ENCODE assay signal across 13 cellular contexts in genomic region chr2:63054812-63055509, GRCh38. TPM values are rescaled to one million over a fixed set of nuclear protein-coding genes. Genes with fewer than 3 reads are reported as not detected.
DNase-seq lines count a peak whose midpoint lies in the region; ATAC-seq and TF ChIP-seq lines count a peak whose summit lies in the region.
"Had no signal": no experiment of that assay in that cellular context is flagged by ENCODE, and none has a peak within 500 bp of the region (broad histone marks: within the 10 kb centered on the region; RNA-seq: fewer than 3 reads in every experiment).

No MANE protein-coding gene starts in this region.

- peaks cover 81% of the 10 kb centered on the region for H4K20me1 ChIP-seq in neural progenitor cell (ENCODE audit: low read depth)

- H3K36me3 Mint-ChIP-seq in CD4-positive, CD25-positive, alpha-beta regulatory T cell: no peaks in the 10 kb centered on the region
- H3K36me3 Mint-ChIP-seq in neural progenitor cell: peaks cover 64% of the 10 kb centered on the region

- ATAC-seq in CD4-positive, CD25-positive, alpha-beta regulatory T cell (ENCODE audit: low read depth in 2 of 2): no peak
- ATAC-seq in GM19351 (IDR thresholded peaks at IDR 0.05; ENCODE audit: unreplicated experiment): no peak
- ATAC-seq in HG02870 (IDR thresholded peaks at IDR 0.05; ENCODE audit: unreplicated experiment): no peak

- H3K27me3 ChIP-seq in CD4-positive, CD25-positive, alpha-beta regulatory T cell (ENCODE audit: control insufficient read depth, insufficient read depth, low read length): peaks cover 20% of the 10 kb centered on the region
- H3K27me3 ChIP-seq in HUES6 (ENCODE audit: control insufficient read depth, insufficient read depth, low read length) (peaks cover 98% of the 10 kb centered on the region), neural progenitor cell (peaks cover 82% of the 10 kb centered on the region)

- peaks cover 59% of the 10 kb centered on the region for H3F3A ChIP-seq in neural progenitor cell (ENCODE audit: low read depth)

- H3K4me3 ChIP-seq in CD4-positive, CD25-positive, alpha-beta regulatory T cell (ENCODE audit: low read depth, low read length): no peak overlapping the region
- H3K4me3 ChIP-seq in HUES6 (ENCODE audit: low read depth, low read length) (peak overlapping the region; percentile 57), neural progenitor cell (peak overlapping the region; percentile 93)

- H3K79me2 ChIP-seq in neural progenitor cell (ENCODE audit: low read depth): peaks cover 78% of the 10 kb centered on the region

- H3K4me2 ChIP-seq in neural progenitor cell: peak overlapping the region; percentile 94

- peaks cover 75% of the 10 kb centered on the region for H3K4me1 ChIP-seq in CD4-positive, CD25-positive, alpha-beta regulatory T cell (ENCODE audit: control insufficient read depth, insufficient read depth, low read length, poor library complexity, severe bottlenecking)
- H3K4me1 ChIP-seq in HUES6 (ENCODE audit: control insufficient read depth, insufficient read depth, low read length) (peaks cover 56% of the 10 kb centered on the region), neural progenitor cell (peaks cover 64% of the 10 kb centered on the region)

- no peak overlapping the region for H3K27ac ChIP-seq in CD4-positive, CD25-positive, alpha-beta regulatory T cell (ENCODE audit: insufficient read depth, low read length, poor library complexity, severe bottlenecking)
- no peak overlapping the region for H3K27ac ChIP-seq in HUES6 (ENCODE audit: low read depth, low read length)
- no peak overlapping the region for H3K27ac ChIP-seq in neural progenitor cell

- peak overlapping the region in 1 of 3 donors; percentile 20 for H3K27ac Mint-ChIP-seq in CD4-positive, CD25-positive, alpha-beta regulatory T cell
- peak overlapping the region; percentile 85 for H3K27ac Mint-ChIP-seq in neural progenitor cell

- H3K9ac ChIP-seq in HUES6 (ENCODE audit: low read length): no peak overlapping the region
- no peak overlapping the region for H3K9ac ChIP-seq in neural progenitor cell

- H3K27me3 Mint-ChIP-seq in CD4-positive, CD25-positive, alpha-beta regulatory T cell: peaks cover 78% of the 10 kb centered on the region
- H3K27me3 Mint-ChIP-seq in neural progenitor cell (ENCODE audit: insufficient read depth, low read depth): peaks cover 61% of the 10 kb centered on the region

- peaks cover 0 to 5% (median 0%) of the 10 kb centered on the region in 7 donors for H3K9me3 Mint-ChIP-seq in CD4-positive, CD25-positive, alpha-beta regulatory T cell
- H3K9me3 Mint-ChIP-seq in neural progenitor cell: peaks cover 33% of the 10 kb centered on the region

- DNase-seq in CD4-positive, CD25-positive, alpha-beta regulatory T cell: no peak
- DNase-seq in ecto neural progenitor cell (ENCODE audit: low spot score) (peak; percentile 70), neural progenitor cell (ENCODE audit: low spot score) (peak; percentile 69), hypothalamus (lab: John Stamatoyannopoulos, UW) (no peak), NCI-H524 treated with DMSO at 0.1 percent for 48 hours (lab: John Stamatoyannopoulos, UW) (no peak)
- DNase-seq: activated gamma-delta T cell, DND-41, NCI-H446 treated with DMSO at 0.1 percent for 48 hours had no signal

- no peaks in the 10 kb centered on the region for H3K36me3 ChIP-seq in CD4-positive, CD25-positive, alpha-beta regulatory T cell (ENCODE audit: control insufficient read depth, insufficient read depth, low read length)
- no peaks in the 10 kb centered on the region for H3K36me3 ChIP-seq in HUES6 (ENCODE audit: control insufficient read depth, insufficient read depth, low read length)
- no peaks in the 10 kb centered on the region for H3K36me3 ChIP-seq in neural progenitor cell

- peaks cover 0 to 76% (median 44%) of the 10 kb centered on the region in 4 donors for H3K4me1 Mint-ChIP-seq in CD4-positive, CD25-positive, alpha-beta regulatory T cell
- peaks cover 46% of the 10 kb centered on the region for H3K4me1 Mint-ChIP-seq in neural progenitor cell

- H3K9me3 ChIP-seq in CD4-positive, CD25-positive, alpha-beta regulatory T cell (ENCODE audit: control insufficient read depth in 2 of 2, low read length in 2 of 2): no peaks in the 10 kb centered on the region
- H3K9me3 ChIP-seq in HUES6 (ENCODE audit: control insufficient read depth, insufficient read depth, low read depth, low read length): no peaks in the 10 kb centered on the region
- no peaks in the 10 kb centered on the region for H3K9me3 ChIP-seq in neural progenitor cell (ENCODE audit: low read depth)

- TF ChIP-seq CTCF in neural progenitor cell (IDR thresholded peaks at IDR 0.05): no peak

- H3K4me3 Mint-ChIP-seq in CD4-positive, CD25-positive, alpha-beta regulatory T cell: peak overlapping the region; percentile 33 to 78 (median 64)
- H3K4me3 Mint-ChIP-seq in neural progenitor cell: peak overlapping the region; percentile 98

- H2AFZ ChIP-seq in neural progenitor cell (replicated peaks): no peak overlapping the region

RNA-seq across cellular contexts. Expression of gene OTX1, which starts 4.3 kb away (rescaled TPM):
- not detected for total RNA-seq in CD4-positive, CD25-positive, alpha-beta regulatory T cell
- polyA plus RNA-seq in CD4-positive, CD25-positive, alpha-beta regulatory T cell: not detected
- total RNA-seq in neural progenitor cell (ENCODE audit: low replicate concordance): 7.9 and 23.3 TPM in 2 replicates
- total RNA-seq: subcutaneous adipose tissue had no signal
- polyA plus RNA-seq: liver had no signal

Comparison
In these comparisons a context has a peak if more than half of its experiments do, and no peak if none do; other contexts are left out.
1. DNase-seq: peak in ecto neural progenitor cell (single experiment) and neural progenitor cell (single experiment); none in CD4-positive, CD25-positive, alpha-beta regulatory T cell (0 of 3), hypothalamus (0 of 51) and NCI-H524 treated with DMSO at 0.1 percent for 48 hours (single experiment).